Comparison of ENCODE assay signal across 13 cellular contexts in genomic region chr3:53941945-53942344, GRCh38. TPM values are rescaled to one million over a fixed set of nuclear protein-coding genes. Genes with fewer than 3 reads are reported as not detected.
A peak's percentile ranks its signal among the peaks of the same experiment; 100 is the strongest.
DNase-seq lines count a peak whose midpoint lies in the region; ATAC-seq and TF ChIP-seq lines count a peak whose summit lies in the region.
"Had no signal": no experiment of that assay in that cellular context is flagged by ENCODE, and none has a peak within 500 bp of the region (broad histone marks: within the 10 kb centered on the region; RNA-seq: fewer than 3 reads in every experiment).

No MANE protein-coding gene starts in this region.

- TF ChIP-seq EP300 in esophagus muscularis mucosa (IDR thresholded peaks at IDR 0.05), result no peak

- ATAC-seq in GM18520 (IDR thresholded peaks at IDR 0.05; ENCODE audit: unreplicated experiment), result no peak
- ATAC-seq: naive thymus-derived CD4-positive, alpha-beta T cell had no signal

- no peak overlapping the region for H3K4me3 ChIP-seq in esophagus muscularis mucosa

- DNase-seq in A172 (ENCODE audit: low spot score) (peak; percentile 20), D341Med (ENCODE audit: low spot score) (peak; percentile 46), NCI-H526 (lab: John Stamatoyannopoulos, UW) (peak; percentile 59 to 67), fibroblast of peridontal ligament (ENCODE audit: extremely low read depth) (peak; percentile 27), RPMI8226 (no peak), esophagus muscularis mucosa (ENCODE audit: extremely low spot score) (no peak)
- DNase-seq in activated CD4-positive, alpha-beta T cell treated with anti-CD3 and anti-CD28 coated beads, Interleukin-2, amount 50 U/mL, for 1 hour, result no peak
- DNase-seq: activated CD4-positive, alpha-beta T cell treated with anti-CD3 and anti-CD28 coated beads, Interleukin-2, amount 50 U/mL, for 48 hours; activated gamma-delta T cell; glutamatergic neuron; left cardiac atrium; naive thymus-derived CD4-positive, alpha-beta T cell had no signal

- no peak for TF ChIP-seq POLR2A in esophagus muscularis mucosa (IDR thresholded peaks at IDR 0.05; ENCODE audit: low read depth)

- intact Hi-C loops in esophagus muscularis mucosa (cut with DNase I), result loop anchor here (5.0 kb wide), 1 partner anchor 435 kb away; no protein-coding TSS in a partner anchor

- no peaks in the 10 kb centered on the region for H3K4me1 ChIP-seq in esophagus muscularis mucosa

- peaks cover 0 to 7% (median 2%) of the 10 kb centered on the region in 4 donors for H3K9me3 ChIP-seq in esophagus muscularis mucosa

- WGBS in esophagus muscularis mucosa, result 45% methylated on average over 5 of the region's 5 CpGs

- no peak overlapping the region for H3K27ac ChIP-seq in esophagus muscularis mucosa (replicated peaks in 1 of 4)

- TF ChIP-seq CTCF in esophagus muscularis mucosa (IDR thresholded peaks at IDR 0.05), result no peak

- peaks cover 0 to 10% (median 0%) of the 10 kb centered on the region in 4 donors for H3K27me3 ChIP-seq in esophagus muscularis mucosa

- H3K36me3 ChIP-seq in esophagus muscularis mucosa, result no peaks in the 10 kb centered on the region

RNA-seq across cellular contexts. Expression of gene SELENOK, which starts 50.3 kb away (rescaled TPM):
- 40.9 and 52.5 TPM in 2 replicates for total RNA-seq in A172 (2014; rRNA removed; shearing (Covaris generic))
- 10 to 100 TPM; 48.8 to 75.3 (median 68.4) TPM for total RNA-seq in esophagus muscularis mucosa

RNA-seq across cellular contexts. Expression of gene ACTR8, which starts 60.0 kb away (rescaled TPM):
- total RNA-seq in A172 (2014; rRNA removed; shearing (Covaris generic)), result 20.2 and 24.1 TPM in 2 replicates
- 10 to 100 TPM; 18.3 to 30.7 (median 21.9) TPM for total RNA-seq in esophagus muscularis mucosa

Comparison
In these comparisons a context has a peak if more than half of its experiments do, and no peak if none do; other contexts are left out.
1. DNase-seq: peak in A172 (single experiment), D341Med (single experiment), NCI-H526 (2 of 2) and fibroblast of peridontal ligament (single experiment); none in activated CD4-positive, alpha-beta T cell treated with anti-CD3 and anti-CD28 coated beads, Interleukin-2, amount 50 U/mL, for 1 hour (single experiment), RPMI8226 (single experiment) and esophagus muscularis mucosa (single experiment).